Comparison of ENCODE assay signal across 1 cellular context in genomic region chr2:69248232-69248631, GRCh38.
TF ChIP-seq lines count a peak whose summit lies in the region.

No MANE protein-coding gene starts in this region.

TF ChIP-seq in HepG2, 621 proteins besides CTCF, POLR2A, EP300 and RAD21 (continued from another document):
- TF ChIP-seq FOXP4 (CRISPR knock-in tag; IDR thresholded peaks at IDR 0.05): no peak
- no peak for TF ChIP-seq ADNP (CRISPR knock-in tag; IDR thresholded peaks at IDR 0.05)
- TF ChIP-seq ATF4 (CRISPR knock-in tag; IDR thresholded peaks at IDR 0.05): no peak
